In the genomic region with DNA sequence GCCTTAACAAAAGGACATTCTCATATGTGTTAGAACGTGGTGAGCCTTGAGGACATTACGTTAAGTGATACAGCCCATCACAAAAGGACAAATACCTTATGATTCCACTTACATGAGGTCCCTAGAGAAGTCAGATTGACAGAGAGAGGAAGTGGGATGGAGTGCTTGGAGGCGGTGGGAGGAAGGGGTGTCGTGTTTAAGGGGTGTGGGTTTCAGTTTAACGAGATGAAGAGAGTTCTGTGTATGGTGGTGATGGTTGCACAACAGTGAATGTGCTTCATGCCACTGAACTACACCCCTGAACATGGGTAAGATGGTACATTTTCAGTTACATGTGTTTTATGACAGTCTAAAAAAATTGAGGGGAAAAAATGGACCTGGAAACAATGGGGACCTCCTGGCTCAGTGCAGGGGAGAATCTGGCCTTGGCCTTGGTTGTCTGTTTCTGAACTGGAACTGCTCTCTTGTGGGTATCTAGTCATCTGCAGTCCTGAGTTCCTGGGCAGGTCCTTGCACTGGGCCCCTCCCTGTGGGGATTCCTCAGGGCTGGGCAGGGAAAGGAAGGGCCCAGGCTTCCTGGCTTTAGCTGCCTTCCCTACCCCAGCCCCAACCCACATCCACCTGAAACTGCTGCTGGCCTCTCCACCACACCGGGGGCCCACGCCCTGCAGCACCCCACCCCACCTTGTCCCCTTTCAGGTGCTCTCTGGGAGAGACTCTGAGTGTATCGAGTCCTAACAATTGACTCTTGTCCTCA, we compare ENCODE assay signal across 9 cellular contexts. TPM values are rescaled to one million over a fixed set of nuclear protein-coding genes. Genes with fewer than 3 reads are reported as not detected.
DNase-seq lines count a peak whose midpoint lies in the region; ATAC-seq and TF ChIP-seq lines count a peak whose summit lies in the region.
"Had no signal": no experiment of that assay in that cellular context is flagged by ENCODE, and none has a peak within 500 bp of the region (broad histone marks: within the 10 kb centered on the region; RNA-seq: fewer than 3 reads in every experiment).

No MANE protein-coding gene starts in this region.

- H3K4me3 ChIP-seq in thymus (ENCODE audit: low read length): no peak overlapping the region
- H3K4me3 ChIP-seq: SK-N-MC had no signal

- peak overlapping the region; percentile 58 for H3K4me3 Mint-ChIP-seq in activated CD4-positive, alpha-beta T cell treated with anti-CD3 and anti-CD28 coated beads, Interleukin-2, amount 10 ng/mL, durations not matched to agents 7 days and 5 days
- no peak overlapping the region for H3K4me3 Mint-ChIP-seq in activated B cell treated with CpG ODN at 0.5 μM for 24 hours

- H3K27ac ChIP-seq in thymus (ENCODE audit: low read depth): peak overlapping the region; percentile 90
- H3K27ac ChIP-seq: SK-N-MC had no signal

- H3K36me3 Mint-ChIP-seq in activated CD4-positive, alpha-beta T cell treated with anti-CD3 and anti-CD28 coated beads, Interleukin-2, amount 10 ng/mL, durations not matched to agents 7 days and 5 days (ENCODE audit: low read depth): peaks cover 50% of the 10 kb centered on the region
- peaks cover 22% of the 10 kb centered on the region for H3K36me3 Mint-ChIP-seq in activated B cell treated with CpG ODN at 0.5 μM for 24 hours (ENCODE audit: low read depth)

- H3K9me3 Mint-ChIP-seq in activated CD4-positive, alpha-beta T cell treated with anti-CD3 and anti-CD28 coated beads, Interleukin-2, amount 10 ng/mL, durations not matched to agents 7 days and 5 days: no peaks in the 10 kb centered on the region
- H3K9me3 Mint-ChIP-seq in activated B cell treated with CpG ODN at 0.5 μM for 24 hours: no peaks in the 10 kb centered on the region

- H3K27ac Mint-ChIP-seq in activated CD4-positive, alpha-beta T cell treated with anti-CD3 and anti-CD28 coated beads, Interleukin-2, amount 10 ng/mL, durations not matched to agents 7 days and 5 days: peak overlapping the region; percentile 97
- H3K27ac Mint-ChIP-seq in activated B cell treated with CpG ODN at 0.5 μM for 24 hours: peak overlapping the region; percentile 84

- H3K4me1 Mint-ChIP-seq in activated CD4-positive, alpha-beta T cell treated with anti-CD3 and anti-CD28 coated beads, Interleukin-2, amount 10 ng/mL, durations not matched to agents 7 days and 5 days: peaks cover 93% of the 10 kb centered on the region
- peaks cover 60% of the 10 kb centered on the region for H3K4me1 Mint-ChIP-seq in activated B cell treated with CpG ODN at 0.5 μM for 24 hours

- H3K9me3 ChIP-seq in thymus (ENCODE audit: control insufficient read depth): no peaks in the 10 kb centered on the region

- H3K27me3 ChIP-seq in thymus (ENCODE audit: control insufficient read depth, insufficient read depth): no peaks in the 10 kb centered on the region

- no peaks in the 10 kb centered on the region for H3K27me3 Mint-ChIP-seq in activated CD4-positive, alpha-beta T cell treated with anti-CD3 and anti-CD28 coated beads, Interleukin-2, amount 10 ng/mL, durations not matched to agents 7 days and 5 days
- no peaks in the 10 kb centered on the region for H3K27me3 Mint-ChIP-seq in activated B cell treated with CpG ODN at 0.5 μM for 24 hours

- intact Hi-C loops in activated B cell treated with CpG ODN at 0.5 μM for 24 hours (cut with micrococcal nuclease) (no loop called here), left ventricle myocardium superior (cut with micrococcal nuclease) (no loop called here)

- DNase-seq in activated CD4-positive, alpha-beta T cell treated with anti-CD3 and anti-CD28 coated beads, Interleukin-2, amount 10 ng/mL, durations not matched to agents 7 days and 5 days: peak; percentile 47
- no peak for DNase-seq in activated CD4-positive, alpha-beta T cell treated with anti-CD3 and anti-CD28 coated beads, Interleukin-2, amount 50 U/mL, for 1 hour
- no peak for DNase-seq in activated B cell treated with CpG ODN at 0.5 μM for 24 hours
- no peak for DNase-seq in left ventricle myocardium superior
- DNase-seq in KG1 (lab: John Stamatoyannopoulos, UW): no peak

- 29% methylated on average over 8 of the region's 8 CpGs for WGBS in thymus

- peaks cover 24% of the 10 kb centered on the region for H3K36me3 ChIP-seq in thymus (ENCODE audit: control insufficient read depth, insufficient read depth)

- POLR2A ChIA-PET in activated CD4-positive, alpha-beta T cell treated with anti-CD3 and anti-CD28 coated beads, Interleukin-2, amount 10 ng/mL, durations not matched to agents 7 days and 5 days (lab: Charles Lee): no interaction called here
- POLR2A ChIA-PET in activated B cell treated with CpG ODN at 0.5 μM for 24 hours (lab: Charles Lee): no interaction called here

- ATAC-seq in activated B cell treated with CpG ODN at 0.5 μM for 24 hours (ENCODE audit: low read depth) (no peak), left ventricle myocardium superior (peak; percentile 53), HG03342 (IDR thresholded peaks at IDR 0.05; ENCODE audit: unreplicated experiment) (no peak), GM21526 (IDR thresholded peaks at IDR 0.05; ENCODE audit: low FRiP score, unreplicated experiment) (no peak)

- H3K4me1 ChIP-seq in thymus (ENCODE audit: control insufficient read depth, insufficient read depth, low read length): peaks cover 39% of the 10 kb centered on the region

- TF ChIP-seq CTCF in activated B cell treated with CpG ODN at 0.5 μM for 24 hours (IDR thresholded peaks at IDR 0.05): no peak

- CTCF ChIA-PET in activated CD4-positive, alpha-beta T cell treated with anti-CD3 and anti-CD28 coated beads, Interleukin-2, amount 10 ng/mL, durations not matched to agents 7 days and 5 days (lab: Charles Lee): interaction anchor here (1.0 to 2.5 kb wide), 4 partner anchors 11 to 135 kb away, joined by 4 to 12 read pairs (median 4); no protein-coding TSS in a partner anchor
- CTCF ChIA-PET in activated B cell treated with CpG ODN at 0.5 μM for 24 hours (lab: Charles Lee): no interaction called here

RNA-seq across cellular contexts. Expression of a gene that starts 17.8 kb away (rescaled TPM):
- 10 to 100 TPM; 42.4 to 48.0 TPM for total RNA-seq in activated CD4-positive, alpha-beta T cell treated with anti-CD3 and anti-CD28 coated beads, Interleukin-2, amount 10 ng/mL, durations not matched to agents 7 days and 5 days
- total RNA-seq in activated B cell treated with CpG ODN at 0.5 μM for 24 hours: 9.0 and 10.4 TPM in 2 replicates
- total RNA-seq in left ventricle myocardium superior: 21.6 TPM
- 10.3 TPM for polyA plus RNA-seq in thymus

RNA-seq across cellular contexts. Expression of a gene that starts 18.0 kb away (rescaled TPM):
- total RNA-seq in activated CD4-positive, alpha-beta T cell treated with anti-CD3 and anti-CD28 coated beads, Interleukin-2, amount 10 ng/mL, durations not matched to agents 7 days and 5 days: 10 to 100 TPM; 15.2 to 17.7 TPM
- total RNA-seq in activated B cell treated with CpG ODN at 0.5 μM for 24 hours: 2.0 and 4.3 TPM in 2 replicates
- 16.6 TPM for total RNA-seq in left ventricle myocardium superior
- 9.9 TPM for polyA plus RNA-seq in thymus

RNA-seq across cellular contexts. Expression of a gene that starts 21.0 kb away (rescaled TPM):
- 1 to 10 TPM; 1.2 to 2.2 TPM for total RNA-seq in activated CD4-positive, alpha-beta T cell treated with anti-CD3 and anti-CD28 coated beads, Interleukin-2, amount 10 ng/mL, durations not matched to agents 7 days and 5 days
- 0.86 and 1.0 TPM in 2 replicates for total RNA-seq in activated B cell treated with CpG ODN at 0.5 μM for 24 hours
- total RNA-seq in left ventricle myocardium superior: 39.7 TPM
- polyA plus RNA-seq in thymus: 25.6 TPM

RNA-seq across cellular contexts. Expression of a gene that starts 47.7 kb away (rescaled TPM):
- total RNA-seq in activated CD4-positive, alpha-beta T cell treated with anti-CD3 and anti-CD28 coated beads, Interleukin-2, amount 10 ng/mL, durations not matched to agents 7 days and 5 days: 1 to 10 TPM; 8.4 to 9.2 TPM
- total RNA-seq in activated B cell treated with CpG ODN at 0.5 μM for 24 hours: 9.0 and 10.3 TPM in 2 replicates
- total RNA-seq in left ventricle myocardium superior: 8.0 TPM
- 8.0 TPM for polyA plus RNA-seq in thymus

RNA-seq across cellular contexts. Expression of a gene that starts 47.8 kb away (rescaled TPM):
- total RNA-seq in activated CD4-positive, alpha-beta T cell treated with anti-CD3 and anti-CD28 coated beads, Interleukin-2, amount 10 ng/mL, durations not matched to agents 7 days and 5 days: 10 to 100 TPM; 87.7 to 87.8 TPM
- total RNA-seq in activated B cell treated with CpG ODN at 0.5 μM for 24 hours (76.9 and 103 TPM in 2 replicates), left ventricle myocardium superior (17.4 TPM)
- 19.2 TPM for polyA plus RNA-seq in thymus

Comparison
In these comparisons a context has a peak if more than half of its experiments do, and no peak if none do; other contexts are left out.
1. RNA of a gene that starts 21.0 kb away (total RNA-seq): 39.7 TPM in left ventricle myocardium superior (single experiment); 1.2 to 2.2 TPM in activated CD4-positive, alpha-beta T cell treated with anti-CD3 and anti-CD28 coated beads, Interleukin-2, amount 10 ng/mL, durations not matched to agents 7 days and 5 days and 0.86 to 1.0 TPM in activated B cell treated with CpG ODN at 0.5 μM for 24 hours; every median in the first group is over 10 times any median in the second.